Comparison of ENCODE assay signal across 1 cellular context in the genomic region with DNA sequence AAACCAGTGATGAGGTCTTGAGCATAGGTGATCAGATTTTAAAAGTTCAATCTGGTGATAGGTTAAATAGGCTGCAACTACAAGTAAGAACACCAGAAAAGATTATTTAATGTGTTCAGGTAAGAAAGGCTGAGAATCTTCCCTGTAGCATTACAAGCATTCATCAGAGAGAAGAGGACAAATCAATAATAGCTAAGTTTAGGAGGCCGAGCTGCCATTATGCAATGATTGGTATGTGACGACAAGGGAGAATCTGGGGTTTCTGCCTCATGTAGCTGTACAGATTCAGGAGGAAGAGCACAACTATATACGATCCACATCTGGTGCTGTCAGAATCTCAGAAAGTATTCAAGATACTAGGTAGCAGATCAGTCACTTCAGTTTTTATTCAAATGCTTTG.
A peak's percentile ranks its signal among the peaks of the same experiment; 100 is the strongest.
TF ChIP-seq lines count a peak whose summit lies in the region.

No MANE protein-coding gene starts in this region.

TF ChIP-seq in HepG2, 621 proteins besides CTCF, POLR2A, EP300 and RAD21 (continued from another document):
- TF ChIP-seq CEBPG (CRISPR knock-in tag; IDR thresholded peaks at IDR 0.05), result peak; percentile 29; the same call in 1 of the 2 replicates
- TF ChIP-seq, protein P1, sequence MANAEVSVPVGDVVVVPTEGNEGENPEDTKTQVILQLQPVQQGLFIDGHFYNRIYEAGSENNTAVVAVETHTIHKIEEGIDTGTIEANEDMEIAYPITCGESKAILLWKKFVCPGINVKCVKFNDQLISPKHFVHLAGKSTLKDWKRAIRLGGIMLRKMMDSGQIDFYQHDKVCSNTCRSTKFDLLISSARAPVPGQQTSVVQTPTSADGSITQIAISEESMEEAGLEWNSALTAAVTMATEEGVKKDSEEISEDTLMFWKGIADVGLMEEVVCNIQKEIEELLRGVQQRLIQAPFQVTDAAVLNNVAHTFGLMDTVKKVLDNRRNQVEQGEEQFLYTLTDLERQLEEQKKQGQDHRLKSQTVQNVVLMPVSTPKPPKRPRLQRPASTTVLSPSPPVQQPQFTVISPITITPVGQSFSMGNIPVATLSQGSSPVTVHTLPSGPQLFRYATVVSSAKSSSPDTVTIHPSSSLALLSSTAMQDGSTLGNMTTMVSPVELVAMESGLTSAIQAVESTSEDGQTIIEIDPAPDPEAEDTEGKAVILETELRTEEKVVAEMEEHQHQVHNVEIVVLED (CRISPR knock-in tag; IDR thresholded peaks at IDR 0.05; ENCODE audit: borderline replicate concordance), result no peak
- TF ChIP-seq, protein P2, sequence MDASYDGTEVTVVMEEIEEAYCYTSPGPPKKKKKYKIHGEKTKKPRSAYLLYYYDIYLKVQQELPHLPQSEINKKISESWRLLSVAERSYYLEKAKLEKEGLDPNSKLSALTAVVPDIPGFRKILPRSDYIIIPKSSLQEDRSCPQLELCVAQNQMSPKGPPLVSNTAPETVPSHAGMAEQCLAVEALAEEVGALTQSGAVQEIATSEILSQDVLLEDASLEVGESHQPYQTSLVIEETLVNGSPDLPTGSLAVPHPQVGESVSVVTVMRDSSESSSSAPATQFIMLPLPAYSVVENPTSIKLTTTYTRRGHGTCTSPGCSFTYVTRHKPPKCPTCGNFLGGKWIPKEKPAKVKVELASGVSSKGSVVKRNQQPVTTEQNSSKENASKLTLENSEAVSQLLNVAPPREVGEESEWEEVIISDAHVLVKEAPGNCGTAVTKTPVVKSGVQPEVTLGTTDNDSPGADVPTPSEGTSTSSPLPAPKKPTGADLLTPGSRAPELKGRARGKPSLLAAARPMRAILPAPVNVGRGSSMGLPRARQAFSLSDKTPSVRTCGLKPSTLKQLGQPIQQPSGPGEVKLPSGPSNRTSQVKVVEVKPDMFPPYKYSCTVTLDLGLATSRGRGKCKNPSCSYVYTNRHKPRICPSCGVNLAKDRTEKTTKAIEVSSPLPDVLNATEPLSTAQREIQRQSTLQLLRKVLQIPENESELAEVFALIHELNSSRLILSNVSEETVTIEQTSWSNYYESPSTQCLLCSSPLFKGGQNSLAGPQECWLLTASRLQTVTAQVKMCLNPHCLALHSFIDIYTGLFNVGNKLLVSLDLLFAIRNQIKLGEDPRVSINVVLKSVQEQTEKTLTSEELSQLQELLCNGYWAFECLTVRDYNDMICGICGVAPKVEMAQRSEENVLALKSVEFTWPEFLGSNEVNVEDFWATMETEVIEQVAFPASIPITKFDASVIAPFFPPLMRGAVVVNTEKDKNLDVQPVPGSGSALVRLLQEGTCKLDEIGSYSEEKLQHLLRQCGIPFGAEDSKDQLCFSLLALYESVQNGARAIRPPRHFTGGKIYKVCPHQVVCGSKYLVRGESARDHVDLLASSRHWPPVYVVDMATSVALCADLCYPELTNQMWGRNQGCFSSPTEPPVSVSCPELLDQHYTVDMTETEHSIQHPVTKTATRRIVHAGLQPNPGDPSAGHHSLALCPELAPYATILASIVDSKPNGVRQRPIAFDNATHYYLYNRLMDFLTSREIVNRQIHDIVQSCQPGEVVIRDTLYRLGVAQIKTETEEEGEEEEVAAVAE (CRISPR knock-in tag; IDR thresholded peaks at IDR 0.05; ENCODE audit: borderline replicate concordance), result no peak
- TF ChIP-seq CREB1 (IDR thresholded peaks at IDR 0.05), result no peak
- TF ChIP-seq CREB1 (CRISPR knock-in tag; IDR thresholded peaks at IDR 0.05), result no peak
TF ChIP-seq in HepG2: peak in this region for 1.
